In genomic region chr10:116722736-116723427, GRCh38 we compare ENCODE assay signal across 22 cellular contexts. TPM values are rescaled to one million over a fixed set of nuclear protein-coding genes. Genes with fewer than 3 reads are reported as not detected.
DNase-seq lines count a peak whose midpoint lies in the region; ATAC-seq and TF ChIP-seq lines count a peak whose summit lies in the region.
"Had no signal": no experiment of that assay in that cellular context is flagged by ENCODE, and none has a peak within 500 bp of the region (broad histone marks: within the 10 kb centered on the region; RNA-seq: fewer than 3 reads in every experiment).

No MANE protein-coding gene starts in this region.

- DNase-seq in activated CD4-positive, alpha-beta T cell treated with anti-CD3 and anti-CD28 coated beads, Interleukin-2, amount 10 ng/mL, durations not matched to agents 24 days and 14 days: no peak
- DNase-seq in activated CD4-positive, alpha-beta T cell treated with anti-CD3 and anti-CD28 coated beads, Interleukin-2, amount 50 U/mL, for 4 hours: no peak
- peak; percentile 71 for DNase-seq in NCI-H524 treated with DMSO at 0.1 percent for 48 hours (lab: John Stamatoyannopoulos, UW)
- DNase-seq in endodermal cell: peak; percentile 31
- peak; percentile 61 for DNase-seq in renal cortical epithelial cell (ENCODE audit: low read depth)
- no peak for DNase-seq in UCSD-AML1 (lab: John Stamatoyannopoulos, UW; ENCODE audit: unreplicated experiment)
- DNase-seq: activated naive CD4-positive, alpha-beta T cell treated with anti-CD3 and anti-CD28 coated beads, Interleukin-2, amount 10 ng/mL, durations not matched to agents 7 days and 5 days; activated T-cell treated with anti-CD3 and anti-CD28 coated beads, Interleukin-2, amount 50 U/mL, for 24 hours; AML-193; effector CD4-positive, alpha-beta T cell; left cardiac atrium; NCI-H1105 treated with DMSO at 0.1 percent for 48 hours; NCI-H774; PC-9; SJCRH30; upper lobe of left lung had no signal

- no peak overlapping the region for H3K4me3 Mint-ChIP-seq in activated CD4-positive, alpha-beta T cell treated with anti-CD3 and anti-CD28 coated beads, Interleukin-2, amount 10 ng/mL, durations not matched to agents 24 days and 14 days
- H3K4me3 Mint-ChIP-seq in endodermal cell: no peak overlapping the region
- H3K4me3 Mint-ChIP-seq: activated naive CD4-positive, alpha-beta T cell treated with anti-CD3 and anti-CD28 coated beads, Interleukin-2, amount 10 ng/mL, durations not matched to agents 7 days and 5 days; activated T-cell treated with anti-CD3 and anti-CD28 coated beads, Interleukin-2, amount 50 U/mL, for 24 hours; WTC11 had no signal

- H3K27me3 Mint-ChIP-seq in activated CD4-positive, alpha-beta T cell treated with anti-CD3 and anti-CD28 coated beads, Interleukin-2, amount 10 ng/mL, durations not matched to agents 24 days and 14 days: peaks cover 49% of the 10 kb centered on the region
- H3K27me3 Mint-ChIP-seq in endodermal cell (ENCODE audit: insufficient read depth): no peaks in the 10 kb centered on the region
- H3K27me3 Mint-ChIP-seq: progenitor cell of endocrine pancreas had no signal

- H3K27ac Mint-ChIP-seq in activated CD4-positive, alpha-beta T cell treated with anti-CD3 and anti-CD28 coated beads, Interleukin-2, amount 10 ng/mL, durations not matched to agents 24 days and 14 days: peak overlapping the region; percentile 21
- no peak overlapping the region for H3K27ac Mint-ChIP-seq in endodermal cell
- H3K27ac Mint-ChIP-seq: activated naive CD4-positive, alpha-beta T cell treated with anti-CD3 and anti-CD28 coated beads, Interleukin-2, amount 10 ng/mL, durations not matched to agents 7 days and 5 days; activated T-cell treated with anti-CD3 and anti-CD28 coated beads, Interleukin-2, amount 50 U/mL, for 24 hours; WTC11 had no signal

- no peak for TF ChIP-seq CTCF in endodermal cell (conservative IDR thresholded peaks at IDR 0.05)

- no peaks in the 10 kb centered on the region for H3K9me3 ChIP-seq in endodermal cell (ENCODE audit: control insufficient read depth, low read length)
- H3K9me3 ChIP-seq: SJCRH30, upper lobe of left lung had no signal

- H3K4me3 ChIP-seq in endodermal cell (ENCODE audit: low read length): no peak overlapping the region
- H3K4me3 ChIP-seq: PC-9, SJCRH30, upper lobe of left lung had no signal

- H3K9me3 Mint-ChIP-seq in activated CD4-positive, alpha-beta T cell treated with anti-CD3 and anti-CD28 coated beads, Interleukin-2, amount 10 ng/mL, durations not matched to agents 24 days and 14 days: no peaks in the 10 kb centered on the region
- H3K9me3 Mint-ChIP-seq in endodermal cell: no peaks in the 10 kb centered on the region
- H3K9me3 Mint-ChIP-seq: activated naive CD4-positive, alpha-beta T cell treated with anti-CD3 and anti-CD28 coated beads, Interleukin-2, amount 10 ng/mL, durations not matched to agents 7 days and 5 days; activated T-cell treated with anti-CD3 and anti-CD28 coated beads, Interleukin-2, amount 50 U/mL, for 24 hours; WTC11 had no signal

- no peak for ATAC-seq in GM18868 (IDR thresholded peaks at IDR 0.05; ENCODE audit: unreplicated experiment)
- ATAC-seq in HG02973 (IDR thresholded peaks at IDR 0.05; ENCODE audit: unreplicated experiment): no peak
- ATAC-seq: esophagus mucosa, WTC11 had no signal

- 89 to 100% methylated on average over 3 to 6 of the region's 6 CpGs for WGBS in endodermal cell (ENCODE audit: insufficient coverage in 1 of 2, insufficient read length in 1 of 2), 2 experiments

- H3K4me1 Mint-ChIP-seq in activated CD4-positive, alpha-beta T cell treated with anti-CD3 and anti-CD28 coated beads, Interleukin-2, amount 10 ng/mL, durations not matched to agents 24 days and 14 days: peaks cover 18% of the 10 kb centered on the region
- peaks cover 21% of the 10 kb centered on the region for H3K4me1 Mint-ChIP-seq in endodermal cell

- no peaks in the 10 kb centered on the region for H3K27me3 ChIP-seq in endodermal cell (ENCODE audit: control insufficient read depth, insufficient read depth, low read length, poor library complexity, severe bottlenecking)
- H3K27me3 ChIP-seq: upper lobe of left lung had no signal

- no peak overlapping the region for H3K9ac ChIP-seq in endodermal cell (ENCODE audit: extremely low read depth, low read length, poor library complexity, severe bottlenecking)

- H3K4me1 ChIP-seq in endodermal cell (ENCODE audit: control insufficient read depth, insufficient read depth, low read length): peaks cover 5% of the 10 kb centered on the region
- H3K4me1 ChIP-seq: SJCRH30, upper lobe of left lung had no signal

- intact Hi-C loops in activated CD4-positive, alpha-beta T cell treated with anti-CD3 and anti-CD28 coated beads, Interleukin-2, amount 10 ng/mL, durations not matched to agents 24 days and 14 days (cut with micrococcal nuclease): no loop called here

- no peak overlapping the region for H3K27ac ChIP-seq in endodermal cell (ENCODE audit: low read depth, low read length)
- H3K27ac ChIP-seq: 22Rv1, PC-9, SJCRH30, upper lobe of left lung had no signal

- H3K36me3 Mint-ChIP-seq in activated CD4-positive, alpha-beta T cell treated with anti-CD3 and anti-CD28 coated beads, Interleukin-2, amount 10 ng/mL, durations not matched to agents 24 days and 14 days (ENCODE audit: low read depth): no peaks in the 10 kb centered on the region
- H3K36me3 Mint-ChIP-seq in endodermal cell (ENCODE audit: low read depth): no peaks in the 10 kb centered on the region
- H3K36me3 Mint-ChIP-seq: activated naive CD4-positive, alpha-beta T cell treated with anti-CD3 and anti-CD28 coated beads, Interleukin-2, amount 10 ng/mL, durations not matched to agents 7 days and 5 days; WTC11 had no signal

- H3K36me3 ChIP-seq in endodermal cell (ENCODE audit: control insufficient read depth, insufficient read depth, low read length): no peaks in the 10 kb centered on the region
- H3K36me3 ChIP-seq: SJCRH30, upper lobe of left lung had no signal

RNA-seq across cellular contexts. Expression of gene HSPA12A, which starts 19.5 kb away (rescaled TPM):
- 0.05 TPM in 1 of 2 replicates, not detected in the other for total RNA-seq in activated CD4-positive, alpha-beta T cell treated with anti-CD3 and anti-CD28 coated beads, Interleukin-2, amount 10 ng/mL, durations not matched to agents 24 days and 14 days
- total RNA-seq in endodermal cell (10 to 100 TPM; 13.9 to 15.4 TPM), renal cortical epithelial cell (24.7 and 79.5 TPM in 2 replicates)
- 5.3 TPM for polyA plus RNA-seq in endodermal cell (2013, experiment 1 of 2)
- 4.5 TPM for polyA plus RNA-seq in endodermal cell (2013, experiment 2 of 2)

Comparison
In these comparisons a context has a peak if more than half of its experiments do, and no peak if none do; other contexts are left out.
1. DNase-seq: peak in NCI-H524 treated with DMSO at 0.1 percent for 48 hours (single experiment), endodermal cell (single experiment) and renal cortical epithelial cell (single experiment); none in activated CD4-positive, alpha-beta T cell treated with anti-CD3 and anti-CD28 coated beads, Interleukin-2, amount 10 ng/mL, durations not matched to agents 24 days and 14 days (single experiment), activated CD4-positive, alpha-beta T cell treated with anti-CD3 and anti-CD28 coated beads, Interleukin-2, amount 50 U/mL, for 4 hours (0 of 2) and UCSD-AML1 (single experiment).
2. RNA of gene HSPA12A, which starts 19.5 kb away (total RNA-seq): 24.7 to 79.5 TPM in renal cortical epithelial cell and 13.9 to 15.4 TPM in endodermal cell; 0.05 TPM in activated CD4-positive, alpha-beta T cell treated with anti-CD3 and anti-CD28 coated beads, Interleukin-2, amount 10 ng/mL, durations not matched to agents 24 days and 14 days; every median in the first group is over 10 times any median in the second.